8 cellular contexts compared by ENCODE assay signal in the genomic region with DNA sequence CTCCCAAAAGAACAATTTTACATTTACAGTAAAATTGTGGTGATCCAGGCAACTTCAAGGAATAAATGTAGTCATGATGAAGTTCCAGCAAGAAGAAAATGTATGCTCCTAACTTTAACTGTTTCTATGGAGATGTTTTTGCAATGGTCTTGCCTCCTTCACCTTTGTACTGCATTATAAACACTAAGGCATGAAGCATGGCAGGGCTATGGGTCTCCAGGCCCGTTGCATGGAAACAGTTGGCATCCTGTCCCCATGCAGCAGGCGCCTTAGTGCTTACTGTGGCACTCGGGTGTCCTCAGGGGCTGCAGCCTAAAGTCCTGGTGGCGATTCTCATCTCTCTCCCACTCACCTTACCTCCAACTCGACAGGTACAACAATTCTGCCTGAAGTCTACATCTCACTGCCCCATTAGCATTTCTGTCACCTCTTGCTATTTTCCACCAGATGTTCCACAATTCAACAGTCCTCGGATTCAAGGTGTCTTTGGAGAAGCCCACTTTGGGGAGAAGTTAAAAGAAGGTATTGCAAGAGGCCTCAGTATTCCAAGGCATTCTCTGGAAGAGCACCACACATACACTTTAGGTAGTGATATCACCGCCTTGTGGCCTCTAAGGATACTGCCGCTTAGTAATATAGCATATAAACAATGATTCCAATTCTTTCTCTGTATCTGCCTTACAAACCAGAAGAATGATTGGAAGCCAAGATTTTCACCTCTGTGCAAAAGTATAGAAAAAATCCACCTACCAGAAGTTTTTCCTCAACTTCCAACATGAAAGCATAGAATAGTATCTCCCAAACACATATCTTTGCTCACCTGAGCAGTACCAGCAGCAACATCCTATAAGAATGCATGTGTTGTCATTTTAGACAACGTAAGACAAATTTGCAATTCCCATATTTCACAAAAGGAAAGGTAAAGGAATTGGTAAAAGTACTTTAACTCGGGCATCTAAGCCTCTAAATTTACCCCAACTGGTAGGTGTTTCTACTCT. TPM values are rescaled to one million over a fixed set of nuclear protein-coding genes. Genes with fewer than 3 reads are reported as not detected.
DNase-seq lines count a peak whose midpoint lies in the region; ATAC-seq, FAIRE-seq and TF ChIP-seq lines count a peak whose summit lies in the region.

No MANE protein-coding gene starts in this region.

- POLR2A ChIA-PET in GM10248 (lab: Yijun Ruan, JAX), result no interaction called here

- H3K4me1 ChIP-seq in testis, result peaks cover 9% of the 10 kb centered on the region

- no peak for TF ChIP-seq POLR2A in testis (IDR thresholded peaks at IDR 0.05)

- H3K27me3 ChIP-seq in testis, result no peaks in the 10 kb centered on the region

- CTCF ChIA-PET in GM10248 (lab: Yijun Ruan, JAX), result interaction anchor here (0.9 to 4.5 kb wide), 5 partner anchors 12 to 259 kb away, joined by 3 to 23 read pairs (median 5); no protein-coding TSS in a partner anchor

- ATAC-seq in left ventricle myocardium superior, result peak; percentile 38

- DNase-seq in GM10248 (ENCODE audit: extremely low spot score) (peak; percentile 20), Kasumi-1 (lab: John Stamatoyannopoulos, UW) (peak; percentile 51 to 52), SW 1271 (lab: John Stamatoyannopoulos, UW) (peak; percentile 26 to 72), left ventricle myocardium superior (peak; percentile 41), testis (peak; percentile 60), ureter (ENCODE audit: low spot score) (no peak), germinal center (ENCODE audit: low spot score) (no peak)

- intact Hi-C loops in left ventricle myocardium superior (cut with micrococcal nuclease) (loop anchor here (10.0 kb wide), 2 partner anchors 107 to 113 kb away; no protein-coding TSS in a partner anchor), testis (cut with DNase I; ENCODE audit: low total_unique reads) (loop anchor here (10.0 kb wide), 1 partner anchor 87 kb away; no protein-coding TSS in a partner anchor)

- no peaks in the 10 kb centered on the region for H3K36me3 ChIP-seq in testis (ENCODE audit: low read depth, missing control alignments)

- H3K9me3 ChIP-seq in testis, result no peaks in the 10 kb centered on the region

- WGBS in testis, 2 donors, result 74 to 76% methylated on average over 10 of the region's 10 CpGs

- no peak overlapping the region for H3K4me3 ChIP-seq in testis

- TF ChIP-seq CTCF in GM10248 (IDR thresholded peaks at IDR 0.05; ENCODE audit: control extremely low read depth, extremely low read depth, low read depth, missing control alignments), result peak; percentile 25
- peak in 2 of 3 experiments; percentile 12 to 52 for TF ChIP-seq CTCF in testis (IDR thresholded peaks at IDR 0.05)

- peak; percentile 84 for FAIRE-seq in A204.1 (lab: Jason Lieb, UNC)

- H3K27ac ChIP-seq in testis, result no peak overlapping the region

RNA-seq across cellular contexts. Expression of a gene that starts 5.1 kb away (rescaled TPM):
- total RNA-seq in left ventricle myocardium superior (61.1 TPM), testis (10 to 100 TPM; 49.9 to 63.9 TPM), ureter (65.4 TPM)
- polyA plus RNA-seq in testis (ENCODE audit: insufficient read depth, low read depth, low replicate concordance), result 19.7 TPM

Comparison
In these comparisons a context has a peak if more than half of its experiments do, and no peak if none do; other contexts are left out.
1. DNase-seq: peak in GM10248 (single experiment), Kasumi-1 (2 of 2), SW 1271 (2 of 2), left ventricle myocardium superior (single experiment) and testis (single experiment); none in ureter (single experiment) and germinal center (single experiment).